In the genomic region with DNA sequence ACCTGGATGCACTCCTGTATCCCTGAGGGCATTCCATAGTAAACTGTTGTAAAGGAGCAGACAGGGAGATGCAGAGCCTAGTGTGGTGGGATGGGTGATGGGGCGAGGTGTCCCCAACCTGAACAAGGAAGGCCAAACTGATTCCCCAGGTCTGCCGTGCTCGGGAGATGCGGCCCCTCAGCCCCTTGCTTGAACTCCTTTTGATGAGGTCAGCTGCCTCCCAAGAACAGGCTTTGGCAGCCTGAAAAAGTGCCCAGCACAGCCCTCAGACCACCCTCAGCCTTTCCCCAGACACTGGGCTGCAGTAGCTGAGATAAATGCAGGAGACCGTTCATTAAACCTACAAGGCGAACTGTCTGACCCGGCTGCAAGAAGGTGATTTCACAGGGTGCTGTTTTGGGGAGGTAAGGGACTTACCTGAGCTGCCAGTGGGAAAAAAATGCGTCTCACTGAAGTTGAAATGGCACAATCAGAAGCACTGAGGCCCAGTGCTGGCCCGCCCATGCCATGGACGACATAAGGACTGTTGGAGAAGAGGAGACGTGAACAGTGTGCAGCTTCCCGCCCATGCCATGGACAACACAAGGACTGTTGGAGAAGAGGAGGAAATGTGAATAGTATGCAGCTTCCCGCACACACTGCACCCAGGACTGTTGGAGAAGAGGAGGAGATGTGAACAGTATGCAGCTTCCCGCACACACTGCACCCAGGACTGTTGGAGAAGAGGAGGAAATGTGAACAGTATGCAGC, we compare ENCODE assay signal across 28 cellular contexts.
DNase-seq lines count a peak whose midpoint lies in the region; ATAC-seq and TF ChIP-seq lines count a peak whose summit lies in the region.
"Had no signal": no experiment of that assay in that cellular context is flagged by ENCODE, and none has a peak within 500 bp of the region (broad histone marks: within the 10 kb centered on the region; RNA-seq: fewer than 3 reads in every experiment).

No MANE protein-coding gene starts in this region.

- no peak overlapping the region for H3K4me3 Mint-ChIP-seq in activated CD4-positive, alpha-beta T cell treated with anti-CD3 and anti-CD28 coated beads, Interleukin-2, amount 10 ng/mL, durations not matched to agents 24 days and 14 days
- H3K4me3 Mint-ChIP-seq in activated CD4-positive, alpha-beta T cell treated with anti-CD3 and anti-CD28 coated beads for 36 hours: no peak overlapping the region
- H3K4me3 Mint-ChIP-seq: activated naive CD4-positive, alpha-beta T cell treated with anti-CD3 and anti-CD28 coated beads for 36 hours; activated T-cell treated with anti-CD3 and anti-CD28 coated beads, Interleukin-2, amount 50 U/mL, for 4 hours; CD4-positive, alpha-beta memory T cell; T-helper 17 cell had no signal

- no peaks in the 10 kb centered on the region for H3K4me1 Mint-ChIP-seq in activated CD4-positive, alpha-beta T cell treated with anti-CD3 and anti-CD28 coated beads, Interleukin-2, amount 10 ng/mL, durations not matched to agents 24 days and 14 days
- peaks cover 5% of the 10 kb centered on the region for H3K4me1 Mint-ChIP-seq in activated CD4-positive, alpha-beta T cell treated with anti-CD3 and anti-CD28 coated beads for 36 hours
- H3K4me1 Mint-ChIP-seq: CD4-positive, alpha-beta memory T cell had no signal

- H3K9me3 ChIP-seq in RWPE2 (ENCODE audit: severe bottlenecking) (no peaks in the 10 kb centered on the region), right atrium auricular region (no peaks in the 10 kb centered on the region)
- H3K9me3 ChIP-seq: HAP-1, SK-N-SH had no signal

- H3K4me1 ChIP-seq in RWPE2 (ENCODE audit: insufficient read depth, poor library complexity, severe bottlenecking) (no peaks in the 10 kb centered on the region), right atrium auricular region (no peaks in the 10 kb centered on the region)
- H3K4me1 ChIP-seq: HAP-1 had no signal

- intact Hi-C loops in activated CD4-positive, alpha-beta T cell treated with anti-CD3 and anti-CD28 coated beads, Interleukin-2, amount 10 ng/mL, durations not matched to agents 24 days and 14 days (cut with micrococcal nuclease): no loop called here
- intact Hi-C loops in activated CD4-positive, alpha-beta T cell treated with anti-CD3 and anti-CD28 coated beads for 36 hours (cut with DNase I, micrococcal nuclease): no loop called here

- H3K36me3 ChIP-seq in RWPE2 (ENCODE audit: low read depth): no peaks in the 10 kb centered on the region
- no peaks in the 10 kb centered on the region for H3K36me3 ChIP-seq in right atrium auricular region
- H3K36me3 ChIP-seq: HAP-1 had no signal

- H3K36me3 Mint-ChIP-seq in activated CD4-positive, alpha-beta T cell treated with anti-CD3 and anti-CD28 coated beads, Interleukin-2, amount 10 ng/mL, durations not matched to agents 24 days and 14 days (ENCODE audit: low read depth): no peaks in the 10 kb centered on the region
- no peaks in the 10 kb centered on the region for H3K36me3 Mint-ChIP-seq in activated CD4-positive, alpha-beta T cell treated with anti-CD3 and anti-CD28 coated beads for 36 hours (ENCODE audit: low read depth)
- H3K36me3 Mint-ChIP-seq: CD4-positive, alpha-beta memory T cell; IgD-negative memory B cell had no signal

- H3K27ac Mint-ChIP-seq in activated CD4-positive, alpha-beta T cell treated with anti-CD3 and anti-CD28 coated beads, Interleukin-2, amount 10 ng/mL, durations not matched to agents 24 days and 14 days: no peak overlapping the region
- no peak overlapping the region for H3K27ac Mint-ChIP-seq in activated CD4-positive, alpha-beta T cell treated with anti-CD3 and anti-CD28 coated beads for 36 hours
- H3K27ac Mint-ChIP-seq: activated naive CD4-positive, alpha-beta T cell treated with anti-CD3 and anti-CD28 coated beads for 36 hours; CD4-positive, alpha-beta memory T cell; IgD-negative memory B cell; T-helper 17 cell had no signal

- H3K27ac ChIP-seq in RWPE2 (ENCODE audit: poor library complexity, severe bottlenecking) (no peak overlapping the region), right atrium auricular region (no peak overlapping the region)
- H3K27ac ChIP-seq: HL-60, VCaP had no signal

- ATAC-seq in activated CD4-positive, alpha-beta T cell treated with anti-CD3 and anti-CD28 coated beads for 36 hours: no peak
- ATAC-seq in RWPE2 (ENCODE audit: low read depth) (no peak), HG03520 (IDR thresholded peaks at IDR 0.05; ENCODE audit: unreplicated experiment) (no peak), HG03521 (IDR thresholded peaks at IDR 0.05; ENCODE audit: unreplicated experiment) (no peak)
- ATAC-seq: activated T-cell treated with anti-CD3 and anti-CD28 coated beads, Interleukin-2, amount 50 U/mL, for 4 hours; T-helper 17 cell had no signal

- CTCF ChIA-PET in activated CD4-positive, alpha-beta T cell treated with anti-CD3 and anti-CD28 coated beads for 36 hours (lab: Charles Lee): no interaction called here

- no peak overlapping the region for H3K4me3 ChIP-seq in RWPE2 (ENCODE audit: severe bottlenecking)
- no peak overlapping the region for H3K4me3 ChIP-seq in right atrium auricular region
- H3K4me3 ChIP-seq: HAP-1 had no signal

- TF ChIP-seq CTCF in RWPE2 (IDR thresholded peaks at IDR 0.05; ENCODE audit: poor library complexity, severe bottlenecking) (no peak), right atrium auricular region (IDR thresholded peaks at IDR 0.05) (no peak)

- H3K27me3 ChIP-seq in RWPE2 (ENCODE audit: insufficient read depth, poor library complexity, severe bottlenecking): no peaks in the 10 kb centered on the region
- H3K27me3 ChIP-seq in right atrium auricular region: no peaks in the 10 kb centered on the region

- no peaks in the 10 kb centered on the region for H3K27me3 Mint-ChIP-seq in activated CD4-positive, alpha-beta T cell treated with anti-CD3 and anti-CD28 coated beads, Interleukin-2, amount 10 ng/mL, durations not matched to agents 24 days and 14 days
- peaks cover 20% of the 10 kb centered on the region for H3K27me3 Mint-ChIP-seq in activated CD4-positive, alpha-beta T cell treated with anti-CD3 and anti-CD28 coated beads for 36 hours

- POLR2A ChIA-PET in activated CD4-positive, alpha-beta T cell treated with anti-CD3 and anti-CD28 coated beads for 36 hours (lab: Charles Lee): no interaction called here

- H3K9me3 Mint-ChIP-seq in activated CD4-positive, alpha-beta T cell treated with anti-CD3 and anti-CD28 coated beads, Interleukin-2, amount 10 ng/mL, durations not matched to agents 24 days and 14 days: no peaks in the 10 kb centered on the region
- no peaks in the 10 kb centered on the region for H3K9me3 Mint-ChIP-seq in activated CD4-positive, alpha-beta T cell treated with anti-CD3 and anti-CD28 coated beads for 36 hours (ENCODE audit: low read depth)
- H3K9me3 Mint-ChIP-seq: activated naive CD4-positive, alpha-beta T cell treated with anti-CD3 and anti-CD28 coated beads for 36 hours; activated T-cell treated with anti-CD3 and anti-CD28 coated beads, Interleukin-2, amount 50 U/mL, for 4 hours; CD4-positive, alpha-beta memory T cell; IgD-negative memory B cell had no signal

- peak; percentile 54 for DNase-seq in activated CD4-positive, alpha-beta T cell treated with anti-CD3 and anti-CD28 coated beads, Interleukin-2, amount 10 ng/mL, durations not matched to agents 24 days and 14 days
- no peak for DNase-seq in activated CD4-positive, alpha-beta T cell treated with anti-CD3 and anti-CD28 coated beads for 36 hours
- DNase-seq in RWPE2 (ENCODE audit: low spot score) (peak; percentile 37), right atrium auricular region (ENCODE audit: low spot score) (peak; percentile 36), HuH-7.5 (ENCODE audit: low spot score) (no peak)
- peak; percentile 21 for DNase-seq in stimulated activated CD8-positive, alpha-beta memory T cell treated with anti-CD3 and anti-CD28 coated beads, Interleukin-4, amount 100 ng/mL, for 48 hours
- DNase-seq: 8988T; activated CD4-positive, alpha-beta T cell treated with anti-CD3 and anti-CD28 coated beads, Interleukin-2, amount 50 U/mL, for 4 hours; activated naive CD4-positive, alpha-beta T cell treated with anti-CD3 and anti-CD28 coated beads for 36 hours; activated T-cell treated with anti-CD3 and anti-CD28 coated beads, Interleukin-2, amount 50 U/mL, for 4 hours; CD4-positive, alpha-beta memory T cell; DMS 273 treated with DMSO at 0.1 percent for 48 hours; mesenchymal stem cell; NCI-H1105 treated with DMSO at 0.1 percent for 48 hours; NCI-H2081; NCI-H226; NCI-H774; RPMI8226; SK-N-SH; stimulated activated CD4-positive, alpha-beta T cell treated with anti-CD3 and anti-CD28 coated beads, Interleukin-2, amount 100 ng/mL, for 48 hours; stimulated activated naive CD4-positive, alpha-beta T cell treated with Interleukin-2 at 50 U/mL for 16 hours; T-helper 17 cell had no signal

Comparison
In these comparisons a context has a peak if more than half of its experiments do, and no peak if none do; other contexts are left out.
1. DNase-seq: peak in activated CD4-positive, alpha-beta T cell treated with anti-CD3 and anti-CD28 coated beads, Interleukin-2, amount 10 ng/mL, durations not matched to agents 24 days and 14 days (single experiment), RWPE2 (single experiment), right atrium auricular region (single experiment) and stimulated activated CD8-positive, alpha-beta memory T cell treated with anti-CD3 and anti-CD28 coated beads, Interleukin-4, amount 100 ng/mL, for 48 hours (single experiment); none in activated CD4-positive, alpha-beta T cell treated with anti-CD3 and anti-CD28 coated beads for 36 hours (single experiment) and HuH-7.5 (single experiment).